8 cellular contexts compared by ENCODE assay signal in genomic region chr17:44502598-44503079, GRCh38. TPM values are rescaled to one million over a fixed set of nuclear protein-coding genes. Genes with fewer than 3 reads are reported as not detected.
DNase-seq lines count a peak whose midpoint lies in the region; ATAC-seq and TF ChIP-seq lines count a peak whose summit lies in the region.

No MANE protein-coding gene starts in this region.

- H3K9me3 ChIP-seq in CD4-positive, alpha-beta T cell (ENCODE audit: control insufficient read depth, low read length): no peaks in the 10 kb centered on the region
- H3K9me3 ChIP-seq in KOPT-K1 (ENCODE audit: insufficient read depth, low read length, poor library complexity, severe bottlenecking) (no peaks in the 10 kb centered on the region), ascending aorta (no peaks in the 10 kb centered on the region)

- CTCF ChIA-PET in CD4-positive, alpha-beta T cell (lab: Charles Lee): no interaction called here

- no peaks in the 10 kb centered on the region for H3K9me3 Mint-ChIP-seq in CD4-positive, alpha-beta T cell

- no peak for TF ChIP-seq CTCF in CD4-positive, alpha-beta T cell (IDR thresholded peaks at IDR 0.05)
- no peak for TF ChIP-seq CTCF in ascending aorta (IDR thresholded peaks at IDR 0.05)

- peaks cover 11% of the 10 kb centered on the region for H3K36me3 ChIP-seq in KOPT-K1 (ENCODE audit: insufficient read depth, low read length)
- no peaks in the 10 kb centered on the region for H3K36me3 ChIP-seq in ascending aorta

- ATAC-seq in CD4-positive, alpha-beta T cell (ENCODE audit: poor library complexity): no peak
- ATAC-seq in GM19467 (IDR thresholded peaks at IDR 0.05; ENCODE audit: unreplicated experiment) (peak; percentile 28), HG02852 (IDR thresholded peaks at IDR 0.05; ENCODE audit: unreplicated experiment) (no peak)

- peaks cover 12% of the 10 kb centered on the region for H3K27me3 Mint-ChIP-seq in CD4-positive, alpha-beta T cell

- intact Hi-C loops in CD4-positive, alpha-beta T cell (cut with DNase I, micrococcal nuclease): loop anchor here in 1 of 2 experiments (2.0 to 10.0 kb wide), 2 partner anchors 488 to 728 kb away; partner anchors contain the start of genes DUSP3 and TMEM101
- intact Hi-C loops in ascending aorta (cut with DNase I): loop anchor here (5.0 to 10.0 kb wide), 2 partner anchors 55 to 288 kb away; partner anchors contain the start of genes FZD2 and UBTF

- DNase-seq in CD4-positive, alpha-beta T cell: no peak
- no peak for DNase-seq in ascending aorta (ENCODE audit: low spot score in 2 of 2)
- no peak for DNase-seq in middle frontal gyrus (ENCODE audit: extremely low spot score, low spot score)

- peaks cover 0 to 14% of the 10 kb centered on the region in 2 donors for H3K4me1 ChIP-seq in ascending aorta

- peak overlapping the region; percentile 94 for H3K27ac Mint-ChIP-seq in CD4-positive, alpha-beta T cell

- H3K27ac ChIP-seq in CD4-positive, alpha-beta T cell (ENCODE audit: low read depth, low read length): peak overlapping the region; percentile 80
- H3K27ac ChIP-seq in KOPT-K1 (ENCODE audit: low read depth, low read length, poor library complexity, severe bottlenecking): peak overlapping the region; percentile 86
- peak overlapping the region; percentile 88 to 91 for H3K27ac ChIP-seq in ascending aorta
- H3K27ac ChIP-seq in skin epidermis: peak overlapping the region; percentile 58 to 95 (median 92)

- H3K4me3 Mint-ChIP-seq in CD4-positive, alpha-beta T cell: peak overlapping the region; percentile 91

- peak overlapping the region; percentile 68 to 90 for H3K4me3 ChIP-seq in ascending aorta
- H3K4me3 ChIP-seq in iPS-11a (ENCODE audit: low read depth, low read length): peak overlapping the region; percentile 98
- H3K4me3 ChIP-seq in skin epidermis: peak overlapping the region; percentile 76 to 91 (median 83)

- POLR2A ChIA-PET in CD4-positive, alpha-beta T cell (lab: Charles Lee): interaction anchor here (0.7 to 1.2 kb wide), 2 partner anchors 17 to 815 kb away, joined by 3 to 4 read pairs; no protein-coding TSS in a partner anchor

- H3K36me3 Mint-ChIP-seq in CD4-positive, alpha-beta T cell (ENCODE audit: low read depth): peaks cover 22% of the 10 kb centered on the region

- H3K4me1 Mint-ChIP-seq in CD4-positive, alpha-beta T cell (ENCODE audit: low read depth): peaks cover 60% of the 10 kb centered on the region

- H3K27me3 ChIP-seq in CD4-positive, alpha-beta T cell (ENCODE audit: control insufficient read depth, insufficient read depth, low read length): peaks cover 3% of the 10 kb centered on the region
- no peaks in the 10 kb centered on the region for H3K27me3 ChIP-seq in ascending aorta

RNA-seq across cellular contexts. Expression of gene GPATCH8, which starts 0.6 kb away (rescaled TPM):
- total RNA-seq in CD4-positive, alpha-beta T cell: 10 to 100 TPM; 76.0 to 76.9 TPM
- total RNA-seq in ascending aorta: 13.3 TPM

RNA-seq across cellular contexts. Expression of gene FZD2, which starts 54.6 kb away (rescaled TPM):
- not detected for total RNA-seq in CD4-positive, alpha-beta T cell
- 32.7 TPM for total RNA-seq in ascending aorta

Comparison
In these comparisons a context has a peak if more than half of its experiments do, and no peak if none do; other contexts are left out.
1. RNA of gene FZD2, which starts 54.6 kb away (total RNA-seq): 32.7 TPM in ascending aorta (single experiment); not detected in CD4-positive, alpha-beta T cell; every median in the first group is over 10 times any median in the second.
2. Peak in every context shown above with its lines, with median percentiles within 50 percentile points of each other: H3K27ac ChIP-seq and H3K4me3 ChIP-seq.